Comparison of ENCODE assay signal across 1 cellular context in the genomic region with DNA sequence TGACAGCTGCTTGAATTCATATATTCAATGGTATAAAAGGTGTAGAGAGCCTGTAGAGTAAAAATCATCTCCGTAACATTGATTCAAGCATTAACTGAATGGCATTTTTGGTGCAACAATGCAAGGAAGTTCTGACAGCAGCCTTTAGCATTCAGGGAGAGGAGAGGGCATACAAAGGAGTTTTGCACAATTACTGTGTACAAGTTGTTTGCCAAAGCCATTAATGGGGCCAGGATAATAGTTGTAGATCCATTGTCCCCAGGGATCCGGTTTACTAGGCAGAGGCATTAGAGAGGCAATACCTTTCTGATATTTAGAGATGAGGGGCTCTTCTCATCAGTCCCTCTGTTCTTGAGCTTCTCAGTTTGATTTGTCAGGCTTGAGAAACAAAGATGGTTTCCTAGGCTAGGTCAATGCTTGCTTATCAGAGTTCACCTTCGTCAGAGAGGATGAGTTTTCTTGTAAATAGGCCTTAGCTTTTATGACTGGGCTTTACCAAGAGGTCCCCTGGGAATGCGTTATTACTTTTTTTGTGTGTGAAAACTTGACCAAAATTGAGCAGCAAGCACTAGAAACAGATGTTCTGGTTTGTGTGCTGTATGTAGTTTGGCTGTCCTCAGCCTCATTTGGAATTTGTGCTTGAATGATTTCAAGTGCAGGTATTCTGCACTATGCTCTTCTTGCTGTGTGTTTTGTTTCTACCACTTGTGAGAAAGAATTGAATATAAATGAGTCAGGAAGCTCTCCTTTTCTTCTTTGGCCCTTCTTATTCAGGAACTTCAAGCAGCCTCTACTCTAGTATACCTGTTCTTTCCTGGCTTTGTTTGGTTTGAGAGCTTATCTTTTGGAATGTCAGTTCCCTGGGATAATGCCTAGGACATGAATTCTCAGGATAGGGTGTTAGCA.
TF ChIP-seq lines count a peak whose summit lies in the region.

No MANE protein-coding gene starts in this region.

TF ChIP-seq in SK-N-SH treated with all-trans-retinoic acid at 6 μM for 48 hours, 23 proteins besides CTCF, POLR2A, EP300 and RAD21 (continued from another document):
- TF ChIP-seq TSHZ2 (CRISPR knock-in tag; IDR thresholded peaks at IDR 0.05) (no peak), GLIS3 (CRISPR knock-in tag; IDR thresholded peaks at IDR 0.05) (no peak), TCF4 (CRISPR knock-in tag; IDR thresholded peaks at IDR 0.05; ENCODE audit: borderline replicate concordance) (no peak), BACH2 (CRISPR knock-in tag; IDR thresholded peaks at IDR 0.05; ENCODE audit: borderline replicate concordance) (no peak), ISL1 (CRISPR knock-in tag; IDR thresholded peaks at IDR 0.05) (no peak), ARNTL (CRISPR knock-in tag; IDR thresholded peaks at IDR 0.05; ENCODE audit: borderline replicate concordance, low read depth) (no peak), ZNF70 (CRISPR knock-in tag; IDR thresholded peaks at IDR 0.05) (no peak), ZNF565 (CRISPR knock-in tag; conservative IDR thresholded peaks at IDR 0.05; ENCODE audit: low read depth) (no peak), ZFP3 (CRISPR knock-in tag; IDR thresholded peaks at IDR 0.05) (no peak), TOX (CRISPR knock-in tag; IDR thresholded peaks at IDR 0.05; ENCODE audit: borderline replicate concordance) (no peak), ESRRG (CRISPR knock-in tag; IDR thresholded peaks at IDR 0.05) (no peak), ZFP30 (CRISPR knock-in tag; IDR thresholded peaks at IDR 0.05) (no peak)
- TF ChIP-seq, protein P1, sequence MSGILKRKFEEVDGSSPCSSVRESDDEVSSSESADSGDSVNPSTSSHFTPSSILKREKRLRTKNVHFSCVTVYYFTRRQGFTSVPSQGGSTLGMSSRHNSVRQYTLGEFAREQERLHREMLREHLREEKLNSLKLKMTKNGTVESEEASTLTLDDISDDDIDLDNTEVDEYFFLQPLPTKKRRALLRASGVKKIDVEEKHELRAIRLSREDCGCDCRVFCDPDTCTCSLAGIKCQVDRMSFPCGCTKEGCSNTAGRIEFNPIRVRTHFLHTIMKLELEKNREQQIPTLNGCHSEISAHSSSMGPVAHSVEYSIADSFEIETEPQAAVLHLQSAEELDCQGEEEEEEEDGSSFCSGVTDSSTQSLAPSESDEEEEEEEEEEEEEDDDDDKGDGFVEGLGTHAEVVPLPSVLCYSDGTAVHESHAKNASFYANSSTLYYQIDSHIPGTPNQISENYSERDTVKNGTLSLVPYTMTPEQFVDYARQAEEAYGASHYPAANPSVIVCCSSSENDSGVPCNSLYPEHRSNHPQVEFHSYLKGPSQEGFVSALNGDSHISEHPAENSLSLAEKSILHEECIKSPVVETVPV (CRISPR knock-in tag; IDR thresholded peaks at IDR 0.05): no peak
